ENCODE assay signal across 21 cellular contexts in genomic region chr13:100584901-100585300, GRCh38. TPM values are rescaled to one million over a fixed set of nuclear protein-coding genes. Genes with fewer than 3 reads are reported as not detected.
DNase-seq lines count a peak whose midpoint lies in the region; ATAC-seq and TF ChIP-seq lines count a peak whose summit lies in the region.
"Had no signal": no experiment of that assay in that cellular context is flagged by ENCODE, and none has a peak within 500 bp of the region (broad histone marks: within the 10 kb centered on the region; RNA-seq: fewer than 3 reads in every experiment).

No MANE protein-coding gene starts in this region.

- peaks cover 79% of the 10 kb centered on the region for H3K4me1 Mint-ChIP-seq in activated naive CD4-positive, alpha-beta T cell treated with anti-CD3 and anti-CD28 coated beads, Interleukin-2, amount 50 U/mL, for 24 hours
- peaks cover 75% of the 10 kb centered on the region for H3K4me1 Mint-ChIP-seq in activated T-helper 1 cell treated with anti-CD3 and anti-CD28 coated beads, Interleukin-12 subunit alpha, Interleukin-12 subunit beta, Interleukin-2, Interleukin-4 antibody, amounts not matched to agents 30 ng/mL and 10 ng/mL and 1 ng/mL, durations not matched to agents 14 hours and 24 hours and 36 hours (ENCODE audit: low read depth)

- intact Hi-C loops in activated T-helper 1 cell treated with anti-CD3 and anti-CD28 coated beads, Interleukin-12 subunit alpha, Interleukin-12 subunit beta, Interleukin-2, Interleukin-4 antibody, amounts not matched to agents 30 ng/mL and 10 ng/mL and 1 ng/mL, durations not matched to agents 14 hours and 24 hours and 36 hours (cut with micrococcal nuclease), result loop anchor here (5.0 to 10.0 kb wide), 4 partner anchors 292 to 1810 kb away; partner anchors contain the start of gene PCCA

- H3K4me3 Mint-ChIP-seq in activated naive CD4-positive, alpha-beta T cell treated with anti-CD3 and anti-CD28 coated beads, Interleukin-2, amount 50 U/mL, for 24 hours, result peak overlapping the region; percentile 33
- peak overlapping the region; percentile 50 for H3K4me3 Mint-ChIP-seq in activated T-helper 1 cell treated with anti-CD3 and anti-CD28 coated beads, Interleukin-12 subunit alpha, Interleukin-12 subunit beta, Interleukin-2, Interleukin-4 antibody, amounts not matched to agents 30 ng/mL and 10 ng/mL and 1 ng/mL, durations not matched to agents 14 hours and 24 hours and 36 hours

- H3K27me3 ChIP-seq in MG63 (no peaks in the 10 kb centered on the region), Peyer's patch (no peaks in the 10 kb centered on the region)
- H3K27me3 ChIP-seq: breast epithelium, tibial nerve had no signal

- no peak overlapping the region for H3K4me3 ChIP-seq in MG63
- H3K4me3 ChIP-seq in Peyer's patch, result no peak overlapping the region
- H3K4me3 ChIP-seq: breast epithelium, GM23248, mucosa of descending colon, tibial nerve had no signal

- H3K27me3 Mint-ChIP-seq in activated naive CD4-positive, alpha-beta T cell treated with anti-CD3 and anti-CD28 coated beads, Interleukin-2, amount 50 U/mL, for 24 hours, result no peaks in the 10 kb centered on the region
- no peaks in the 10 kb centered on the region for H3K27me3 Mint-ChIP-seq in activated T-helper 1 cell treated with anti-CD3 and anti-CD28 coated beads, Interleukin-12 subunit alpha, Interleukin-12 subunit beta, Interleukin-2, Interleukin-4 antibody, amounts not matched to agents 30 ng/mL and 10 ng/mL and 1 ng/mL, durations not matched to agents 14 hours and 24 hours and 36 hours (ENCODE audit: insufficient read depth)

- no peak for ATAC-seq in stimulated activated naive CD8-positive, alpha-beta T cell treated with anti-CD3 and anti-CD28 coated beads, Interleukin-15, Interleukin-2, amounts not matched to agents 100 U/mL and 50 U/mL, for 24 hours
- ATAC-seq: mucosa of descending colon had no signal

- H3K36me3 ChIP-seq in MG63 (no peaks in the 10 kb centered on the region), Peyer's patch (no peaks in the 10 kb centered on the region)
- H3K36me3 ChIP-seq: breast epithelium, neutrophil had no signal

- no peaks in the 10 kb centered on the region for H3K36me3 Mint-ChIP-seq in activated naive CD4-positive, alpha-beta T cell treated with anti-CD3 and anti-CD28 coated beads, Interleukin-2, amount 50 U/mL, for 24 hours
- H3K36me3 Mint-ChIP-seq in activated T-helper 1 cell treated with anti-CD3 and anti-CD28 coated beads, Interleukin-12 subunit alpha, Interleukin-12 subunit beta, Interleukin-2, Interleukin-4 antibody, amounts not matched to agents 30 ng/mL and 10 ng/mL and 1 ng/mL, durations not matched to agents 14 hours and 24 hours and 36 hours (ENCODE audit: low read depth), result peaks cover 15% of the 10 kb centered on the region

- H3K27ac ChIP-seq in Peyer's patch, result no peak overlapping the region
- H3K27ac ChIP-seq: breast epithelium, GM23248, KMS-11, neutrophil, tibial nerve had no signal

- peak overlapping the region; percentile 83 for H3K27ac Mint-ChIP-seq in activated naive CD4-positive, alpha-beta T cell treated with anti-CD3 and anti-CD28 coated beads, Interleukin-2, amount 50 U/mL, for 24 hours
- H3K27ac Mint-ChIP-seq in activated T-helper 1 cell treated with anti-CD3 and anti-CD28 coated beads, Interleukin-12 subunit alpha, Interleukin-12 subunit beta, Interleukin-2, Interleukin-4 antibody, amounts not matched to agents 30 ng/mL and 10 ng/mL and 1 ng/mL, durations not matched to agents 14 hours and 24 hours and 36 hours, result peak overlapping the region; percentile 62

- no peaks in the 10 kb centered on the region for H3K9me3 Mint-ChIP-seq in activated naive CD4-positive, alpha-beta T cell treated with anti-CD3 and anti-CD28 coated beads, Interleukin-2, amount 50 U/mL, for 24 hours
- peaks cover 7% of the 10 kb centered on the region for H3K9me3 Mint-ChIP-seq in activated T-helper 1 cell treated with anti-CD3 and anti-CD28 coated beads, Interleukin-12 subunit alpha, Interleukin-12 subunit beta, Interleukin-2, Interleukin-4 antibody, amounts not matched to agents 30 ng/mL and 10 ng/mL and 1 ng/mL, durations not matched to agents 14 hours and 24 hours and 36 hours

- no peak for TF ChIP-seq CTCF in Peyer's patch (IDR thresholded peaks at IDR 0.05)

- no peak for TF ChIP-seq POLR2A in Peyer's patch (IDR thresholded peaks at IDR 0.05)

- no peak for DNase-seq in activated naive CD4-positive, alpha-beta T cell treated with Interleukin-2 at 50 U/mL for 16 hours
- DNase-seq in MG63, result peak; percentile 84
- DNase-seq in activated T-helper 1 cell treated with anti-CD3 and anti-CD28 coated beads, Interleukin-12 subunit alpha, Interleukin-12 subunit beta, Interleukin-2, Interleukin-4 antibody, amounts not matched to agents 30 ng/mL and 10 ng/mL and 1 ng/mL, durations not matched to agents 14 hours and 24 hours and 36 hours (ENCODE audit: low spot score), result no peak
- DNase-seq in stimulated activated naive CD8-positive, alpha-beta T cell treated with anti-CD3 and anti-CD28 coated beads, Interleukin-15, Interleukin-2, amounts not matched to agents 100 U/mL and 50 U/mL, for 24 hours, result peak; percentile 20
- DNase-seq in Peyer's patch, result no peak
- DNase-seq in NCI-H1694 treated with DMSO at 0.1 percent for 48 hours (lab: John Stamatoyannopoulos, UW), result no peak
- no peak for DNase-seq in hepatic stellate cell (ENCODE audit: low spot score)
- DNase-seq: COR-L47; cortex of kidney; GM23248; mucosa of descending colon; NCI-H1048; NCI-H2081 treated with DMSO at 0.1 percent for 48 hours; NK-92 treated with Interleukin-12 subunit alpha and Interleukin-12 subunit beta, amount 100 ng/mL, for 24 hours; SK-N-SH; stimulated activated CD4-positive, alpha-beta T cell treated with anti-CD3 and anti-CD28 coated beads, Interleukin-12 subunit alpha, Interleukin-12 subunit beta, amount 100 ng/mL, for 4 hours had no signal

- H3K4me1 ChIP-seq in Peyer's patch, result peaks cover 0 to 7% (median 0%) of the 10 kb centered on the region in 4 donors
- H3K4me1 ChIP-seq: breast epithelium had no signal

- H3K9me3 ChIP-seq in MG63 (0 out of 2 replicates have a peak, but pooled peaks cover 2% of the 10 kb centered on the region), Peyer's patch (no peaks in the 10 kb centered on the region)
- H3K9me3 ChIP-seq: breast epithelium, mucosa of descending colon, neutrophil, SK-N-SH, tibial nerve had no signal

RNA-seq across cellular contexts. Expression of gene GGACT, which starts 3.7 kb away (rescaled TPM):
- total RNA-seq in MG63 (2014; rRNA removed; shearing (Covaris generic); ENCODE audit: low replicate concordance), result 0.76 and 4.9 TPM in 2 replicates
- total RNA-seq in activated T-helper 1 cell treated with anti-CD3 and anti-CD28 coated beads, Interleukin-12 subunit alpha, Interleukin-12 subunit beta, Interleukin-2, Interleukin-4 antibody, amounts not matched to agents 30 ng/mL and 10 ng/mL and 1 ng/mL, durations not matched to agents 14 hours and 24 hours and 36 hours, result 4.0 and 7.2 TPM in 2 replicates
- 10 to 100 TPM in 2 of 4 donors, 1 to 10 TPM in 2; 8.8 to 37.4 (median 9.7) TPM for total RNA-seq in Peyer's patch

Comparison
In these comparisons a context has a peak if more than half of its experiments do, and no peak if none do; other contexts are left out.
1. DNase-seq: peak in MG63 (single experiment) and stimulated activated naive CD8-positive, alpha-beta T cell treated with anti-CD3 and anti-CD28 coated beads, Interleukin-15, Interleukin-2, amounts not matched to agents 100 U/mL and 50 U/mL, for 24 hours (single experiment); none in activated naive CD4-positive, alpha-beta T cell treated with Interleukin-2 at 50 U/mL for 16 hours (single experiment), activated T-helper 1 cell treated with anti-CD3 and anti-CD28 coated beads, Interleukin-12 subunit alpha, Interleukin-12 subunit beta, Interleukin-2, Interleukin-4 antibody, amounts not matched to agents 30 ng/mL and 10 ng/mL and 1 ng/mL, durations not matched to agents 14 hours and 24 hours and 36 hours (single experiment), Peyer's patch (0 of 3), NCI-H1694 treated with DMSO at 0.1 percent for 48 hours (single experiment) and hepatic stellate cell (single experiment).